Comparison of ENCODE assay signal across 9 cellular contexts in the genomic region with DNA sequence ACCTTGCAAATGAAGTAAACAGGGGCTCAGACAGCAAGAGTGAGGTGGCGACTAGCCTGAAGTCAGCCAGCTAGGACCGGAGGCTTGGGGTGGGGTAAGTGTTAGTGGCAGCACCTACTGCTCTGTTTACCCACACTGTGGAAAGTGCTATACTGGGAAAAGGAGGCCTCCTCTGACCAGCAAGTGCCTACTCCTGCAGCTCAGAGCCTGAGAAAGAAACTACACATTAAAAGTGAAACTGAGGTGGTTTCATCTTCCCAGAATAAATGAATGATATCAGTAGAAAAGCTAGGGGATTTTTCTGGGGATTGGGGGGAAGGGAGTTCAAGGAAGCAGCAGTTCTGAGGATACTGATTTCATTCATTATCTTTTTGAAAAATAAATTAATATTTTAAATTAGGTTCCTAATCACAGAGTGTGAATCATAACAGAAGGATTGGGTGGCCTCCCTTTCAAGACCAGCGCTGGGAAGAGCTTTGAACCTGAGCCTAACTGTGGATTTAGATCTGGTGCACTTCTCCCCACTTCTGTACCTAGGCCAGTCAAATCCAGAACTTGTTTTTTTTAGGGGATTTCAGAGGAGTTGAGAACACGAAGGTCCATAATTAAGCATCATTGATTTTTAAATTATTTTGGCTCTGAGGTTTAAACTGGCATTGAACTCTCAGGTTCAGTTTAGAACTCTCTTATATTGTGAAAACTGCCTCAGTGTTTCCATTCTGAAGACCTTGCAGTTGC. TPM values are rescaled to one million over a fixed set of nuclear protein-coding genes. Genes with fewer than 3 reads are reported as not detected.
DNase-seq lines count a peak whose midpoint lies in the region; ATAC-seq, FAIRE-seq and TF ChIP-seq lines count a peak whose summit lies in the region.
"Had no signal": no experiment of that assay in that cellular context is flagged by ENCODE, and none has a peak within 500 bp of the region (broad histone marks: within the 10 kb centered on the region; RNA-seq: fewer than 3 reads in every experiment).

No MANE protein-coding gene starts in this region.

- no peaks in the 10 kb centered on the region for H3K36me3 ChIP-seq in A673 (ENCODE audit: insufficient read depth, low read length, poor library complexity, severe bottlenecking)

- no peaks in the 10 kb centered on the region for H3K4me1 ChIP-seq in A673 (ENCODE audit: insufficient read depth, low read length, poor library complexity, severe bottlenecking)

- H3K4me3 Mint-ChIP-seq in activated naive CD8-positive, alpha-beta T cell treated with anti-CD3 and anti-CD28 coated beads, Interleukin-2, amount 10 ng/mL, durations not matched to agents 7 days and 5 days = peak overlapping the region; percentile 63
- H3K4me3 Mint-ChIP-seq: brain had no signal

- POLR2A ChIA-PET in activated naive CD8-positive, alpha-beta T cell treated with anti-CD3 and anti-CD28 coated beads, Interleukin-2, amount 10 ng/mL, durations not matched to agents 7 days and 5 days (lab: Charles Lee) = interaction anchor here (0.7 to 1.9 kb wide), 2 partner anchors 24 to 295 kb away, joined by 3 to 10 read pairs; no protein-coding TSS in a partner anchor
- POLR2A ChIA-PET in A673 (lab: Charles Lee; ENCODE audit: low non-redundant PET) = interaction anchor here (0.6 kb wide), 1 partner anchor 111 kb away, joined by 3 read pairs; no protein-coding TSS in a partner anchor

- peaks cover 19% of the 10 kb centered on the region for H3K36me3 Mint-ChIP-seq in activated naive CD8-positive, alpha-beta T cell treated with anti-CD3 and anti-CD28 coated beads, Interleukin-2, amount 10 ng/mL, durations not matched to agents 7 days and 5 days
- H3K36me3 Mint-ChIP-seq: brain had no signal

- BruUV-seq in A673 (replicated peaks; lab: Mats Ljungman, UMichigan) = no TSS peak

- H3K4me1 Mint-ChIP-seq in activated naive CD8-positive, alpha-beta T cell treated with anti-CD3 and anti-CD28 coated beads, Interleukin-2, amount 10 ng/mL, durations not matched to agents 7 days and 5 days = peaks cover 25% of the 10 kb centered on the region

- CTCF ChIA-PET in A673 (lab: Charles Lee) = no interaction called here

- TF ChIP-seq POLR2A in GM12891 (IDR thresholded peaks at IDR 0.05; ENCODE audit: low read depth, low read length) = no peak

- no peak for DNase-seq in GM12891 (ENCODE audit: insufficient read length, low spot score)
- peak; percentile 49 for DNase-seq in activated naive CD8-positive, alpha-beta T cell treated with anti-CD3 and anti-CD28 coated beads, Interleukin-2, amount 10 ng/mL, durations not matched to agents 7 days and 5 days
- DNase-seq in A673 (ENCODE audit: low spot score) = no peak
- no peak for DNase-seq in DMS153 treated with DMSO at 0.1 percent for 48 hours (lab: John Stamatoyannopoulos, UW; ENCODE audit: unreplicated experiment)
- DNase-seq in cerebellar nuclear complex (lab: John Stamatoyannopoulos, UW) = no peak
- no peak for DNase-seq in left lobe of liver (ENCODE audit: low spot score)

- H3K27me3 Mint-ChIP-seq in activated naive CD8-positive, alpha-beta T cell treated with anti-CD3 and anti-CD28 coated beads, Interleukin-2, amount 10 ng/mL, durations not matched to agents 7 days and 5 days = no peaks in the 10 kb centered on the region
- H3K27me3 Mint-ChIP-seq: brain had no signal

- intact Hi-C loops in A673 (cut with micrococcal nuclease; ENCODE audit: unreplicated experiment) = no loop called here

- H3K9me3 ChIP-seq in A673 (ENCODE audit: low read depth, low read length, poor library complexity, severe bottlenecking) = no peaks in the 10 kb centered on the region

- peak; percentile 81 for ATAC-seq in GM21381 (IDR thresholded peaks at IDR 0.05; ENCODE audit: unreplicated experiment)
- peak; percentile 61 for ATAC-seq in HG03342 (IDR thresholded peaks at IDR 0.05; ENCODE audit: unreplicated experiment)
- ATAC-seq in activated naive CD8-positive, alpha-beta T cell treated with anti-CD3 and anti-CD28 coated beads, Interleukin-2, amount 10 ng/mL, durations not matched to agents 7 days and 5 days (ENCODE audit: low read depth) = peak; percentile 97
- no peak for ATAC-seq in left lobe of liver

- no peaks in the 10 kb centered on the region for H3K27me3 ChIP-seq in A673 (replicated peaks; ENCODE audit: insufficient read depth, low read depth, low read length, poor library complexity)

- no peaks in the 10 kb centered on the region for H3K9me3 Mint-ChIP-seq in activated naive CD8-positive, alpha-beta T cell treated with anti-CD3 and anti-CD28 coated beads, Interleukin-2, amount 10 ng/mL, durations not matched to agents 7 days and 5 days
- H3K9me3 Mint-ChIP-seq: brain had no signal

- H3K27ac Mint-ChIP-seq in activated naive CD8-positive, alpha-beta T cell treated with anti-CD3 and anti-CD28 coated beads, Interleukin-2, amount 10 ng/mL, durations not matched to agents 7 days and 5 days = peak overlapping the region; percentile 81

- TF ChIP-seq CTCF in A673 (conservative IDR thresholded peaks at IDR 0.05; ENCODE audit: low read depth, low read length) = no peak

- FAIRE-seq in GM12891 (lab: Jason Lieb, UNC) = peak; percentile 86

- no peak overlapping the region for H3K27ac ChIP-seq in A673 (ENCODE audit: low read depth, low read length, poor library complexity, severe bottlenecking)

- no peak overlapping the region for H3K4me3 ChIP-seq in A673 (ENCODE audit: low read depth, low read length, poor library complexity, severe bottlenecking)

TF ChIP-seq in GM12891, 5 proteins besides CTCF, POLR2A, EP300 and RAD21:
- TF ChIP-seq SPI1 (IDR thresholded peaks at IDR 0.05; ENCODE audit: low read depth, low read length) = peak; percentile 77
- TF ChIP-seq PAX5 (IDR thresholded peaks at IDR 0.05; ENCODE audit: insufficient read depth, low read length, severe bottlenecking) = no peak

RNA-seq across cellular contexts. Expression of a gene that starts 48.1 kb away (rescaled TPM):
- polyA plus RNA-seq in GM12891 (2012; ENCODE audit: low read depth, missing spikeins) = 23.0 TPM
- 10 to 100 TPM; 30.3 to 36.2 TPM for total RNA-seq in activated naive CD8-positive, alpha-beta T cell treated with anti-CD3 and anti-CD28 coated beads, Interleukin-2, amount 10 ng/mL, durations not matched to agents 7 days and 5 days
- total RNA-seq in A673 (2021) = 12.8 and 13.0 TPM in 2 replicates
- 1.4 TPM for total RNA-seq in left lobe of liver
